Comparison of ENCODE assay signal across 21 cellular contexts in the genomic region with DNA sequence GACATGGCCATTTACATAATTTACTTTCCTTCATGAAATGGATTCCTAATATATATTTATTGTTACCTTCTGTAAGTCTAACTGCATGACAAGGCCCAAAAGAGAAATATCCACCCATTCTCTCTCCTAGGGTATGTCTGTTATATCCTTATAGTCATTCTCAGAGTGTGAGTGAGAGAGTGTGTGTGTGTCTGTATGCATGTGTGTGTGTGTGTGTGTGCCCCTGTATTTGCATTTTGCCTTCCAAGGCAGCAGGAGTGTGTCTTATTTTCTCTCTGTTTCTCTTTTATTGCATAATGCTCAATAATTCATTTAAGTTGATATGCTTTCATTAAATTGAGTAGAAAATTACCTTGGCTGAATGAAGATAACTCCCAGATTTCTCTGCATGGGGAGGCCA.
"Had no signal": no experiment of that assay in that cellular context is flagged by ENCODE, and none has a peak within 500 bp of the region (broad histone marks: within the 10 kb centered on the region; RNA-seq: fewer than 3 reads in every experiment).

No MANE protein-coding gene starts in this region.

- H3K27ac Mint-ChIP-seq: activated CD8-positive, alpha-beta T cell treated with anti-CD3 and anti-CD28 coated beads for 36 hours; activated naive CD8-positive, alpha-beta T cell treated with anti-CD3 and anti-CD28 coated beads, Interleukin-2, amount 10 ng/mL, durations not matched to agents 7 days and 5 days; IgD-negative memory B cell had no signal

- H3K4me1 Mint-ChIP-seq: activated naive CD8-positive, alpha-beta T cell treated with anti-CD3 and anti-CD28 coated beads, Interleukin-2, amount 10 ng/mL, durations not matched to agents 7 days and 5 days; central memory CD8-positive, alpha-beta T cell; IgD-negative memory B cell had no signal

- H3K27me3 Mint-ChIP-seq: activated CD8-positive, alpha-beta T cell treated with anti-CD3 and anti-CD28 coated beads for 36 hours; activated naive CD8-positive, alpha-beta T cell treated with anti-CD3 and anti-CD28 coated beads, Interleukin-2, amount 10 ng/mL, durations not matched to agents 7 days and 5 days; central memory CD8-positive, alpha-beta T cell had no signal

- H3K27ac ChIP-seq: adrenal gland, body of pancreas, WERI-Rb-1 had no signal

- H3K36me3 Mint-ChIP-seq: activated naive CD8-positive, alpha-beta T cell treated with anti-CD3 and anti-CD28 coated beads, Interleukin-2, amount 10 ng/mL, durations not matched to agents 7 days and 5 days; IgD-negative memory B cell had no signal

- H3K9me3 Mint-ChIP-seq: activated CD8-positive, alpha-beta T cell treated with anti-CD3 and anti-CD28 coated beads for 36 hours; central memory CD8-positive, alpha-beta T cell had no signal

- H3K36me3 ChIP-seq: adrenal gland, WERI-Rb-1 had no signal

- DNase-seq: activated CD4-positive, alpha-beta T cell treated with anti-CD3 and anti-CD28 coated beads for 4 hours; activated CD8-positive, alpha-beta memory T cell treated with anti-CD3 and anti-CD28 coated beads, Interleukin-2, amount 50 U/mL, for 4 hours; activated CD8-positive, alpha-beta T cell treated with anti-CD3 and anti-CD28 coated beads for 36 hours; activated naive CD4-positive, alpha-beta T cell treated with anti-CD3 and anti-CD28 coated beads, Interleukin-2, amount 50 U/mL, for 16 hours; activated naive CD8-positive, alpha-beta T cell treated with anti-CD3 and anti-CD28 coated beads, Interleukin-2, amount 10 ng/mL, durations not matched to agents 7 days and 5 days; adrenal gland; aorta; body of pancreas; KG1; NCI-H1092; NCI-H1417; NCI-H1930; NCI-H2107; NCI-H2171 treated with DMSO at 0.1 percent for 48 hours; NCI-H226; PC-3; SHP77; WERI-Rb-1 had no signal

- ATAC-seq: activated CD4-positive, CD25-positive, alpha-beta regulatory T cell treated with anti-CD3 and anti-CD28 coated beads, Interleukin-2, amount 50 U/mL, for 24 hours; activated CD8-positive, alpha-beta T cell treated with anti-CD3 and anti-CD28 coated beads for 36 hours; body of pancreas; PC-3 had no signal

- H3K9me3 ChIP-seq: adrenal gland, body of pancreas had no signal

- H3K4me3 Mint-ChIP-seq: activated CD8-positive, alpha-beta T cell treated with anti-CD3 and anti-CD28 coated beads for 36 hours; activated naive CD8-positive, alpha-beta T cell treated with anti-CD3 and anti-CD28 coated beads, Interleukin-2, amount 10 ng/mL, durations not matched to agents 7 days and 5 days; central memory CD8-positive, alpha-beta T cell; IgD-negative memory B cell had no signal

- H3K4me1 ChIP-seq: body of pancreas had no signal

- H3K4me3 ChIP-seq: adrenal gland, body of pancreas had no signal

- H3K27me3 ChIP-seq: adrenal gland, body of pancreas had no signal
